9 cellular contexts compared by ENCODE assay signal in the genomic region with DNA sequence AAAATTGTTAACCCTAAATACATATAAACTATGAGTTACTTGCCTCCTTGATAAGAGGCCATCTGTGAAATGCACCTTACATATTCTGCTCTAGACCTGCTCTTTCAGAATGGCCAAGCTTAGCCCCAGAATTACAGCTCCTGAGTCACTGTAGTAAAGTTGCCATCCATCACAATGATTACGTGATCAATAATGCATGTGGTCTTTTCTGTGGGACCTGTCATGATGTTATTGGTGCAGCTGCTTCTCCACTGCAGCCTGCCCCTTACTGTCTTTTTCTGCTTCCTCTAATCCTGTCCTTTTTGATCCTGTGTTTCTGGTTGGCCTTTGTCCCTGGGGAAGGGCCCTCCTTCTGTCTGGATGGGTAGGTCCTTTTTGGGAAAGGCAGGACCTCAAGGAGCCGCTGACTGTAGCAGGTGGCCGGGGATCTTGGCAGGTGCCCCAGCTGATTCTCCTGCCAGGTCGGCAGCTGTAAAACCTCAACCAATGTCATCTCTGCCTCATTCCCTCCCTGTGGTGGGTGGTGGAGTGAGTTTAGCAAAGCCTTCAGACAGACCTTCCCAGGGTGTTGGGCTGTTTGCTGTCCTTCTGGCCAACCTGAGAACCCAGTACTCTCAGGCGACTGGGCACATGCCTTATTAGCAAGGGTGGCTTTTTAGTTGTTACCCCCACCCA.
DNase-seq lines count a peak whose midpoint lies in the region; ATAC-seq and TF ChIP-seq lines count a peak whose summit lies in the region.
"Had no signal": no experiment of that assay in that cellular context is flagged by ENCODE, and none has a peak within 500 bp of the region (broad histone marks: within the 10 kb centered on the region; RNA-seq: fewer than 3 reads in every experiment).

No MANE protein-coding gene starts in this region.

- peak overlapping the region; percentile 97 for H3K27ac Mint-ChIP-seq in activated naive CD8-positive, alpha-beta T cell treated with anti-CD3 and anti-CD28 coated beads, Interleukin-2, amount 10 ng/mL, durations not matched to agents 7 days and 5 days

- peaks cover 36% of the 10 kb centered on the region for H4K20me1 ChIP-seq in KMS-11 (ENCODE audit: insufficient read depth)

- H3K9ac ChIP-seq in KMS-11, result no peak overlapping the region

- peaks cover 75% of the 10 kb centered on the region for H3K4me1 ChIP-seq in KMS-11 (ENCODE audit: low read depth, poor library complexity, severe bottlenecking)
- peaks cover 46 to 66% of the 10 kb centered on the region in 2 donors for H3K4me1 ChIP-seq in muscle layer of duodenum (ENCODE audit: control insufficient read depth in 1 of 2, insufficient read depth in 2 of 2, low read length in 2 of 2)

- H3K36me3 ChIP-seq in KMS-11 (ENCODE audit: insufficient read depth) (no peaks in the 10 kb centered on the region; the same call in 1 of the 2 replicates), muscle layer of duodenum (ENCODE audit: control insufficient read depth in 1 of 2, insufficient read depth in 2 of 2, low read length in 2 of 2) (peaks cover 0 to 15% of the 10 kb centered on the region in 2 donors)

- POLR2A ChIA-PET in activated naive CD8-positive, alpha-beta T cell treated with anti-CD3 and anti-CD28 coated beads, Interleukin-2, amount 10 ng/mL, durations not matched to agents 7 days and 5 days (lab: Charles Lee), result interaction anchor here (0.5 to 7.1 kb wide), 15 partner anchors 8 to 165 kb away, joined by 3 to 61 read pairs (median 4); no protein-coding TSS in a partner anchor

- H3K27ac ChIP-seq in KMS-11 (peak overlapping the region; percentile 18), muscle layer of duodenum (ENCODE audit: low read length) (peak overlapping the region; percentile 13)

- no peak overlapping the region; the same call in none of the 2 replicates for H3K4me2 ChIP-seq in KMS-11

- ATAC-seq in activated naive CD8-positive, alpha-beta T cell treated with anti-CD3 and anti-CD28 coated beads, Interleukin-2, amount 10 ng/mL, durations not matched to agents 7 days and 5 days (ENCODE audit: low read depth), result peak; percentile 41
- no peak for ATAC-seq in GM19452 (IDR thresholded peaks at IDR 0.05; ENCODE audit: unreplicated experiment)
- ATAC-seq: Panc1 had no signal

- TF ChIP-seq CTCF in KMS-11 (conservative IDR thresholded peaks at IDR 0.05; ENCODE audit: low read depth, low read length), result no peak

- DNase-seq in COLO668 (lab: John Stamatoyannopoulos, UW; ENCODE audit: unreplicated experiment) (peak; percentile 69), AG08396 (ENCODE audit: low spot score) (no peak), globus pallidus (ENCODE audit: low spot score) (no peak), putamen (ENCODE audit: low spot score) (no peak)
- DNase-seq in activated naive CD8-positive, alpha-beta T cell treated with anti-CD3 and anti-CD28 coated beads, Interleukin-2, amount 10 ng/mL, durations not matched to agents 7 days and 5 days, result peak; percentile 46

- H3K27me3 Mint-ChIP-seq in activated naive CD8-positive, alpha-beta T cell treated with anti-CD3 and anti-CD28 coated beads, Interleukin-2, amount 10 ng/mL, durations not matched to agents 7 days and 5 days, result no peaks in the 10 kb centered on the region

- H3K27me3 ChIP-seq in KMS-11 (ENCODE audit: insufficient read depth, low read depth) (no peaks in the 10 kb centered on the region), muscle layer of duodenum (ENCODE audit: low read depth, low read length) (no peaks in the 10 kb centered on the region)

- peak overlapping the region; percentile 78 for H3K4me3 Mint-ChIP-seq in activated naive CD8-positive, alpha-beta T cell treated with anti-CD3 and anti-CD28 coated beads, Interleukin-2, amount 10 ng/mL, durations not matched to agents 7 days and 5 days

- H3K36me3 Mint-ChIP-seq in activated naive CD8-positive, alpha-beta T cell treated with anti-CD3 and anti-CD28 coated beads, Interleukin-2, amount 10 ng/mL, durations not matched to agents 7 days and 5 days, result peaks cover 44% of the 10 kb centered on the region

- H3K4me1 Mint-ChIP-seq in activated naive CD8-positive, alpha-beta T cell treated with anti-CD3 and anti-CD28 coated beads, Interleukin-2, amount 10 ng/mL, durations not matched to agents 7 days and 5 days, result peaks cover 77% of the 10 kb centered on the region

- no peaks in the 10 kb centered on the region for H3K9me3 Mint-ChIP-seq in activated naive CD8-positive, alpha-beta T cell treated with anti-CD3 and anti-CD28 coated beads, Interleukin-2, amount 10 ng/mL, durations not matched to agents 7 days and 5 days

- no peak overlapping the region for H3K4me3 ChIP-seq in KMS-11 (IDR thresholded peaks at IDR 0.05; ENCODE audit: insufficient read depth, low read depth, low read length)
- no peak overlapping the region for H3K4me3 ChIP-seq in muscle layer of duodenum (ENCODE audit: low read depth in 1 of 2, low read length in 2 of 2)

- H3K9me3 ChIP-seq in muscle layer of duodenum (ENCODE audit: control insufficient read depth in 1 of 2, low read length in 2 of 2), result no peaks in the 10 kb centered on the region

- H3K79me2 ChIP-seq in KMS-11 (ENCODE audit: insufficient read depth, low read depth), result peaks cover 100% of the 10 kb centered on the region

- no peak overlapping the region for H2AFZ ChIP-seq in KMS-11 (ENCODE audit: low read depth)

Comparison
In these comparisons a context has a peak if more than half of its experiments do, and no peak if none do; other contexts are left out.
1. DNase-seq: peak in COLO668 (single experiment) and activated naive CD8-positive, alpha-beta T cell treated with anti-CD3 and anti-CD28 coated beads, Interleukin-2, amount 10 ng/mL, durations not matched to agents 7 days and 5 days (single experiment); none in AG08396 (single experiment), globus pallidus (single experiment) and putamen (single experiment).